19 cellular contexts compared by ENCODE assay signal in genomic region chr16:54135361-54136275, GRCh38.
A peak's percentile ranks its signal among the peaks of the same experiment; 100 is the strongest.
DNase-seq lines count a peak whose midpoint lies in the region; ATAC-seq and TF ChIP-seq lines count a peak whose summit lies in the region.
"Had no signal": no experiment of that assay in that cellular context is flagged by ENCODE, and none has a peak within 500 bp of the region (broad histone marks: within the 10 kb centered on the region; RNA-seq: fewer than 3 reads in every experiment).

No MANE protein-coding gene starts in this region.

- H3K9me3 Mint-ChIP-seq in neural progenitor cell = peaks cover 6% of the 10 kb centered on the region

- H3K27me3 ChIP-seq in osteoblast (ENCODE audit: insufficient read depth, low read length) (no peaks in the 10 kb centered on the region), neural progenitor cell (no peaks in the 10 kb centered on the region)
- H3K27me3 ChIP-seq: pancreas, SJSA1 had no signal

- no peaks in the 10 kb centered on the region for H3K36me3 Mint-ChIP-seq in neural progenitor cell
- H3K36me3 Mint-ChIP-seq: stimulated activated memory B cell treated with anti-CD40 and anti-IgM and Interleukin-4, amounts not matched to agents 10 μg/mL and 1 μg/mL and 100 μg/mL, for 72 hours had no signal

- no peak overlapping the region for H3K4me3 Mint-ChIP-seq in neural progenitor cell
- H3K4me3 Mint-ChIP-seq: H9; stimulated activated memory B cell treated with anti-CD40 and anti-IgM and Interleukin-4, amounts not matched to agents 10 μg/mL and 1 μg/mL and 100 μg/mL, for 72 hours had no signal

- H3K9ac ChIP-seq in neural progenitor cell = no peak overlapping the region

- H2AFZ ChIP-seq in osteoblast (ENCODE audit: low read length) = peak overlapping the region; percentile 48
- H2AFZ ChIP-seq in neural progenitor cell (replicated peaks) = no peak overlapping the region

- peak; percentile 26 for DNase-seq in GM04504 (ENCODE audit: low read depth)
- DNase-seq in NOMO-1 treated with DMSO at 0.1 percent for 48 hours (lab: John Stamatoyannopoulos, UW; ENCODE audit: unreplicated experiment) = peak; percentile 57
- peak; percentile 63 for DNase-seq in dermis blood vessel endothelial cell
- DNase-seq in osteoblast (ENCODE audit: insufficient read length, low spot score, missing footprints) = peak; percentile 82
- no peak for DNase-seq in neural progenitor cell (ENCODE audit: low spot score)
- no peak for DNase-seq in NCI-H1105 treated with DMSO at 0.1 percent for 48 hours (lab: John Stamatoyannopoulos, UW)
- no peak for DNase-seq in HuH-7 (ENCODE audit: low spot score)
- DNase-seq: activated CD4-positive, alpha-beta T cell treated with anti-CD3 and anti-CD28 coated beads for 4 hours; Calu3; glutamatergic neuron; H9; MM.1S; NCI-H526 treated with DMSO at 0.1 percent for 48 hours; pancreas; stimulated activated CD4-positive, alpha-beta T cell treated with anti-CD3 and anti-CD28 coated beads, Interleukin-2, amount 100 ng/mL, for 24 hours had no signal

- no peak overlapping the region for H3K27ac Mint-ChIP-seq in neural progenitor cell
- H3K27ac Mint-ChIP-seq: stimulated activated memory B cell treated with anti-CD40 and anti-IgM and Interleukin-4, amounts not matched to agents 10 μg/mL and 1 μg/mL and 100 μg/mL, for 72 hours had no signal

- H3F3A ChIP-seq in neural progenitor cell (ENCODE audit: low read depth) = no peaks in the 10 kb centered on the region

- H3K36me3 ChIP-seq in osteoblast (ENCODE audit: insufficient read depth, low read length) (no peaks in the 10 kb centered on the region), neural progenitor cell (no peaks in the 10 kb centered on the region)
- H3K36me3 ChIP-seq: pancreas, SJSA1 had no signal

- no peak for TF ChIP-seq CTCF in osteoblast (IDR thresholded peaks at IDR 0.05; ENCODE audit: extremely low read depth, low read depth, low read length)
- no peak for TF ChIP-seq CTCF in neural progenitor cell (IDR thresholded peaks at IDR 0.05)

- H3K79me2 ChIP-seq in osteoblast (ENCODE audit: insufficient read depth, low read length) (no peaks in the 10 kb centered on the region), neural progenitor cell (ENCODE audit: low read depth) (no peaks in the 10 kb centered on the region)

- peaks cover 19% of the 10 kb centered on the region for H3K4me1 ChIP-seq in osteoblast (ENCODE audit: insufficient read depth, low read length)
- no peaks in the 10 kb centered on the region for H3K4me1 ChIP-seq in neural progenitor cell
- H3K4me1 ChIP-seq: pancreas, SJSA1 had no signal

- H3K27ac ChIP-seq in osteoblast (ENCODE audit: low read depth, low read length) (peak overlapping the region; percentile 84), neural progenitor cell (no peak overlapping the region)
- H3K27ac ChIP-seq: pancreas, SJSA1 had no signal

- peak overlapping the region; percentile 19 for H3K4me2 ChIP-seq in osteoblast (ENCODE audit: insufficient read depth, low read length)
- H3K4me2 ChIP-seq in neural progenitor cell = no peak overlapping the region

- H3K4me3 ChIP-seq in osteoblast (ENCODE audit: insufficient read depth, low read length) = peak overlapping the region; percentile 9
- no peak overlapping the region for H3K4me3 ChIP-seq in neural progenitor cell
- H3K4me3 ChIP-seq: lung, pancreas, SJSA1 had no signal

- H3K9me3 ChIP-seq in osteoblast (ENCODE audit: low read depth, low read length) (no peaks in the 10 kb centered on the region), neural progenitor cell (ENCODE audit: low read depth) (no peaks in the 10 kb centered on the region)
- H3K9me3 ChIP-seq: pancreas, SJSA1 had no signal

- no peaks in the 10 kb centered on the region for H4K20me1 ChIP-seq in osteoblast (ENCODE audit: insufficient read depth, low read length)
- no peaks in the 10 kb centered on the region for H4K20me1 ChIP-seq in neural progenitor cell (ENCODE audit: low read depth)

- H3K4me1 Mint-ChIP-seq in neural progenitor cell = no peaks in the 10 kb centered on the region
- H3K4me1 Mint-ChIP-seq: stimulated activated memory B cell treated with anti-CD40 and anti-IgM and Interleukin-4, amounts not matched to agents 10 μg/mL and 1 μg/mL and 100 μg/mL, for 72 hours had no signal

- no peak for ATAC-seq in GM19395 (IDR thresholded peaks at IDR 0.05; ENCODE audit: unreplicated experiment)
- ATAC-seq: pancreas; stimulated activated memory B cell treated with anti-CD40 and anti-IgM and Interleukin-4, amounts not matched to agents 10 μg/mL and 1 μg/mL and 100 μg/mL, for 72 hours had no signal

- peaks cover 6% of the 10 kb centered on the region for H3K27me3 Mint-ChIP-seq in neural progenitor cell (ENCODE audit: insufficient read depth, low read depth)
- H3K27me3 Mint-ChIP-seq: stimulated activated memory B cell treated with anti-CD40 and anti-IgM and Interleukin-4, amounts not matched to agents 10 μg/mL and 1 μg/mL and 100 μg/mL, for 72 hours had no signal

Comparison
In these comparisons a context has a peak if more than half of its experiments do, and no peak if none do; other contexts are left out.
1. DNase-seq: peak in GM04504 (single experiment), NOMO-1 treated with DMSO at 0.1 percent for 48 hours (single experiment), dermis blood vessel endothelial cell (single experiment) and osteoblast (single experiment); none in neural progenitor cell (single experiment), NCI-H1105 treated with DMSO at 0.1 percent for 48 hours (single experiment) and HuH-7 (single experiment).